In the genomic region with DNA sequence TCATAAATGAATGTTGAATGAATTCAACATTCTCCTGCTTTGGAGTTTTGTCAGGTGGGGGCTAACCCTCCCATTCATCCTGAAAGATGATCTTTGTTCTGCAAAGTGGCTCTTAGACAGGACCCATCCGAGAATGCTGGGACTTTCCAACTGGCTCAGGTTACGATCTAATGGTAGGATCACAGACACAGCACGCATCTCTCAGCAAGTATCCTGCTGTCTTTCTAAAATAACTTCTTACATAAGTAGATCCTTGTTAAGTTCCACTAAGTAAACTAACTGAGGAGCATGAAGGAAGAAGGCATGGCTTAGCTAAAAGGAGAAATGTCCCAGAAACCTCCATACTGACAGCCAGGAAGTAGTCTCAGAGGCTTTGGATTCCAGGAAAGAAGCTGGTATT, we compare ENCODE assay signal across 1 cellular context.
TF ChIP-seq lines count a peak whose summit lies in the region.

No MANE protein-coding gene starts in this region.

TF ChIP-seq in GM23338, 12 proteins besides CTCF, POLR2A, EP300 and RAD21 (continued from another document):
- TF ChIP-seq POLR2AphosphoS5 (IDR thresholded peaks at IDR 0.05; ENCODE audit: low read depth), result no peak
